In genomic region chr5:160656961-160657570, GRCh38 we compare ENCODE assay signal across 21 cellular contexts.
DNase-seq lines count a peak whose midpoint lies in the region; ATAC-seq, FAIRE-seq and TF ChIP-seq lines count a peak whose summit lies in the region.
"Had no signal": no experiment of that assay in that cellular context is flagged by ENCODE, and none has a peak within 500 bp of the region (broad histone marks: within the 10 kb centered on the region; RNA-seq: fewer than 3 reads in every experiment).

No MANE protein-coding gene starts in this region.

- ATAC-seq in pancreas (peak; percentile 35 to 93 (median 86)), HG02973 (IDR thresholded peaks at IDR 0.05; ENCODE audit: unreplicated experiment) (no peak)
- ATAC-seq: effector memory CD8-positive, alpha-beta T cell had no signal

- no peaks in the 10 kb centered on the region for H3K36me3 Mint-ChIP-seq in activated CD4-positive, alpha-beta memory T cell treated with anti-CD3 and anti-CD28 coated beads, Interleukin-2, amount 10 ng/mL, durations not matched to agents 7 days and 5 days (ENCODE audit: low read depth)
- no peaks in the 10 kb centered on the region for H3K36me3 Mint-ChIP-seq in activated CD4-positive, alpha-beta memory T cell treated with anti-CD3 and anti-CD28 coated beads for 36 hours

- H3K27ac ChIP-seq in pancreas (peak overlapping the region in 2 of 4 donors; percentile 53 to 61), ascending aorta (no peak overlapping the region)
- H3K27ac ChIP-seq: spleen, testis had no signal

- H3K4me3 Mint-ChIP-seq in activated CD4-positive, alpha-beta memory T cell treated with anti-CD3 and anti-CD28 coated beads, Interleukin-2, amount 10 ng/mL, durations not matched to agents 7 days and 5 days: no peak overlapping the region
- no peak overlapping the region for H3K4me3 Mint-ChIP-seq in activated CD4-positive, alpha-beta memory T cell treated with anti-CD3 and anti-CD28 coated beads for 36 hours
- H3K4me3 Mint-ChIP-seq: activated B cell treated with CpG ODN at 0.5 μM for 24 hours; central memory CD8-positive, alpha-beta T cell; effector memory CD8-positive, alpha-beta T cell had no signal

- H3K9ac ChIP-seq in NT2/D1 (ENCODE audit: insufficient read length, low read depth): no peak overlapping the region

- no peak for DNase-seq in activated CD4-positive, alpha-beta memory T cell treated with anti-CD3 and anti-CD28 coated beads, Interleukin-2, amount 10 ng/mL, durations not matched to agents 7 days and 5 days
- DNase-seq in activated CD4-positive, alpha-beta memory T cell treated with anti-CD3 and anti-CD28 coated beads for 36 hours: no peak
- DNase-seq in NT2/D1 (ENCODE audit: low read depth, low spot score): peak; percentile 15
- no peak for DNase-seq in pancreas
- no peak for DNase-seq in ascending aorta (ENCODE audit: low spot score in 2 of 2)
- no peak for DNase-seq in SIG-M5 (lab: John Stamatoyannopoulos, UW)
- DNase-seq: activated B cell treated with CpG ODN at 0.5 μM for 24 hours; activated effector memory CD4-positive, alpha-beta T cell treated with Interleukin-2 at 50 U/mL for 16 hours; amniotic stem cell; C1 segment of cervical spinal cord; effector memory CD8-positive, alpha-beta T cell; NCI-H187 treated with DMSO at 0.1 percent for 48 hours; NCI-H345; spleen; testis had no signal

- H3K9me3 ChIP-seq in NT2/D1 (ENCODE audit: insufficient read depth, low read length): no peaks in the 10 kb centered on the region
- no peaks in the 10 kb centered on the region for H3K9me3 ChIP-seq in pancreas
- H3K9me3 ChIP-seq in ascending aorta: no peaks in the 10 kb centered on the region
- H3K9me3 ChIP-seq: spleen, testis had no signal

- POLR2A ChIA-PET in activated CD4-positive, alpha-beta memory T cell treated with anti-CD3 and anti-CD28 coated beads, Interleukin-2, amount 10 ng/mL, durations not matched to agents 7 days and 5 days (lab: Charles Lee): no interaction called here
- POLR2A ChIA-PET in activated CD4-positive, alpha-beta memory T cell treated with anti-CD3 and anti-CD28 coated beads for 36 hours (lab: Charles Lee): no interaction called here

- H3K9me3 Mint-ChIP-seq in activated CD4-positive, alpha-beta memory T cell treated with anti-CD3 and anti-CD28 coated beads, Interleukin-2, amount 10 ng/mL, durations not matched to agents 7 days and 5 days: no peaks in the 10 kb centered on the region
- H3K9me3 Mint-ChIP-seq in activated CD4-positive, alpha-beta memory T cell treated with anti-CD3 and anti-CD28 coated beads for 36 hours: no peaks in the 10 kb centered on the region
- H3K9me3 Mint-ChIP-seq: activated B cell treated with CpG ODN at 0.5 μM for 24 hours; central memory CD8-positive, alpha-beta T cell; effector memory CD8-positive, alpha-beta T cell had no signal

- no peaks in the 10 kb centered on the region for H3K4me1 ChIP-seq in NT2/D1 (ENCODE audit: insufficient read depth, insufficient read length)
- peaks cover 0 to 30% (median 0%) of the 10 kb centered on the region in 3 donors for H3K4me1 ChIP-seq in pancreas
- H3K4me1 ChIP-seq in ascending aorta: no peaks in the 10 kb centered on the region
- H3K4me1 ChIP-seq: spleen, testis had no signal

- intact Hi-C loops in activated CD4-positive, alpha-beta memory T cell treated with anti-CD3 and anti-CD28 coated beads for 36 hours (cut with micrococcal nuclease): loop anchor here (10.0 kb wide), 1 partner anchor 152 kb away; no protein-coding TSS in a partner anchor
- intact Hi-C loops in pancreas (cut with DNase I) (no loop called here), ascending aorta (cut with DNase I) (no loop called here)

- H3K27ac Mint-ChIP-seq in activated CD4-positive, alpha-beta memory T cell treated with anti-CD3 and anti-CD28 coated beads, Interleukin-2, amount 10 ng/mL, durations not matched to agents 7 days and 5 days: peak overlapping the region; percentile 19
- no peak overlapping the region for H3K27ac Mint-ChIP-seq in activated CD4-positive, alpha-beta memory T cell treated with anti-CD3 and anti-CD28 coated beads for 36 hours
- H3K27ac Mint-ChIP-seq: activated B cell treated with CpG ODN at 0.5 μM for 24 hours; effector memory CD8-positive, alpha-beta T cell had no signal

- no peaks in the 10 kb centered on the region for H3K36me3 ChIP-seq in NT2/D1 (ENCODE audit: insufficient read depth, insufficient read length, low read length)
- no peaks in the 10 kb centered on the region for H3K36me3 ChIP-seq in pancreas
- H3K36me3 ChIP-seq in ascending aorta: no peaks in the 10 kb centered on the region
- H3K36me3 ChIP-seq: spleen had no signal

- H3K27me3 ChIP-seq in NT2/D1 (ENCODE audit: insufficient read depth, insufficient read length): no peaks in the 10 kb centered on the region
- H3K27me3 ChIP-seq in pancreas: no peaks in the 10 kb centered on the region
- H3K27me3 ChIP-seq in ascending aorta: no peaks in the 10 kb centered on the region
- H3K27me3 ChIP-seq: testis had no signal

- CTCF ChIA-PET in activated CD4-positive, alpha-beta memory T cell treated with anti-CD3 and anti-CD28 coated beads, Interleukin-2, amount 10 ng/mL, durations not matched to agents 7 days and 5 days (lab: Charles Lee): no interaction called here
- CTCF ChIA-PET in activated CD4-positive, alpha-beta memory T cell treated with anti-CD3 and anti-CD28 coated beads for 36 hours (lab: Charles Lee): no interaction called here

- peaks cover 7% of the 10 kb centered on the region for H3K27me3 Mint-ChIP-seq in activated CD4-positive, alpha-beta memory T cell treated with anti-CD3 and anti-CD28 coated beads, Interleukin-2, amount 10 ng/mL, durations not matched to agents 7 days and 5 days
- peaks cover 12% of the 10 kb centered on the region for H3K27me3 Mint-ChIP-seq in activated CD4-positive, alpha-beta memory T cell treated with anti-CD3 and anti-CD28 coated beads for 36 hours

- no peak overlapping the region for H3K4me3 ChIP-seq in NT2/D1 (ENCODE audit: insufficient read length, low read depth)
- no peak overlapping the region for H3K4me3 ChIP-seq in pancreas
- H3K4me3 ChIP-seq in ascending aorta: no peak overlapping the region
- H3K4me3 ChIP-seq: spleen, testis had no signal

- WGBS in pancreas, 2 donors: 73 to 77% methylated on average over 3 of the region's 3 CpGs

- FAIRE-seq in colon (lab: Jason Lieb, UNC): peak; percentile 5
- no peak for FAIRE-seq in pancreas (lab: Jason Lieb, UNC)
- FAIRE-seq: A204.1, D721Med, islet of Langerhans had no signal

- H3K4me1 Mint-ChIP-seq in activated CD4-positive, alpha-beta memory T cell treated with anti-CD3 and anti-CD28 coated beads, Interleukin-2, amount 10 ng/mL, durations not matched to agents 7 days and 5 days: peaks cover 17% of the 10 kb centered on the region
- H3K4me1 Mint-ChIP-seq in activated CD4-positive, alpha-beta memory T cell treated with anti-CD3 and anti-CD28 coated beads for 36 hours (ENCODE audit: low read depth): no peaks in the 10 kb centered on the region
- H3K4me1 Mint-ChIP-seq: activated B cell treated with CpG ODN at 0.5 μM for 24 hours; central memory CD8-positive, alpha-beta T cell had no signal

- TF ChIP-seq CTCF in pancreas (IDR thresholded peaks at IDR 0.05): no peak
- TF ChIP-seq CTCF in ascending aorta (IDR thresholded peaks at IDR 0.05): no peak
